8 cellular contexts compared by ENCODE assay signal in the genomic region with DNA sequence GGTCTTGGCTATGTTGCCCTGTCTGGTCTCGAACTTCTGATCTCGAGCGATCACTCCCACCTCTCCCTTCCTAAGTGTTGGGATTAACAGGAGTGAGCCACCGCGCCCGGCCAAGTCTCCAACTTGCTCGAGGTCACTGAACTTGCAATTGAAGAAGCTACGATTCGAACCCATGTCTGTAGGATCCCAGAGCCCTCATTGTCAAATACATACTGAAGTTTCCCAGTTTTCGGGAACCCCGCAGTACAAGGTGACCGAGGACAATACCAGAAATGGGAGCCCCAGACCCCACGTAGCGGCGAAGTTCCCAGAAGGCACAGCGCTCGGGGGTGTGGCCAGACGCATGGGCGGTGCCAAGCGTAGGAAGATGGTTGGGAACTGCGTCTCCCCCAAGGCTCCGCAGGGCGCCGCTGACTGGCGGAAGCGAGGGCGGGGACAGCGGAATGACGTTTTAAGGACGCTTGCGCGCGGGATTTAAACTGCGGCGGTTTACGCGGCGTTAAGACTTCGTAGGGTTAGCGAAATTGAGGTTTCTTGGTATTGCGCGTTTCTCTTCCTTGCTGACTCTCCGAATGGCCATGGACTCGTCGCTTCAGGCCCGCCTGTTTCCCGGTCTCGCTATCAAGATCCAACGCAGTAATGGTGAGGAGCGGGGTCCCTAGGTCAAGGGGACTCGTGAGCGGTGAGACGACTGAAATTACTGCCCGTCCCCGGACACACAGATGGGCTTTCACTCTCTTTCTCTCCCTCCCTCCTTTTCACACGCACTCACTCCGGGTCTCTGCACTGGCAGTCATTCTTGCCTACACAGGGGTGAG. TPM values are rescaled to one million over a fixed set of nuclear protein-coding genes. Genes with fewer than 3 reads are reported as not detected.
A peak's percentile ranks its signal among the peaks of the same experiment; 100 is the strongest.
DNase-seq lines count a peak whose midpoint lies in the region; ATAC-seq and TF ChIP-seq lines count a peak whose summit lies in the region.

A gene (plus strand): TSS at position 477 of the 818 bp plus-strand sequence. CDS start 96 bp downstream, at position 573.

- H3K4me3 Mint-ChIP-seq in IgD-negative memory B cell, result peak within 1 kb of the TSS; percentile 92 to 99 (median 96)

- no peaks in the 10 kb centered on the region for H3K9me3 Mint-ChIP-seq in IgD-negative memory B cell

- no peak for TF ChIP-seq CTCF in mucosa of descending colon (IDR thresholded peaks at IDR 0.05)

- no peak within 1 kb of the TSS for H3K4me3 ChIP-seq in mucosa of descending colon

- no peaks in the 10 kb centered on the region for H3K36me3 Mint-ChIP-seq in IgD-negative memory B cell

- intact Hi-C loops in mucosa of descending colon (cut with DNase I, micrococcal nuclease), result no loop called here

- peaks cover 5% of the 10 kb centered on the region for H3K4me1 ChIP-seq in mucosa of descending colon (ENCODE audit: low read depth)

- peak within 1 kb of the TSS; percentile 84 to 98 (median 96) for H3K27ac Mint-ChIP-seq in IgD-negative memory B cell

- H3K27ac ChIP-seq in epithelial cell of prostate, result peak within 1 kb of the TSS; percentile 71

- DNase-seq in DMS 273 treated with DMSO at 0.1 percent for 48 hours (lab: John Stamatoyannopoulos, UW), result peak; percentile 92
- peak; percentile 78 for DNase-seq in OCI-M2 (lab: John Stamatoyannopoulos, UW; ENCODE audit: unreplicated experiment)
- peak; percentile 96 for DNase-seq in activated T-cell treated with anti-CD3 and anti-CD28 coated beads for 4 hours
- DNase-seq in epithelial cell of prostate (ENCODE audit: low read depth, low spot score), result peak; percentile 82
- peak; percentile 98 for DNase-seq in mucosa of descending colon
- DNase-seq in stimulated activated CD8-positive, alpha-beta memory T cell treated with anti-CD3 and anti-CD28 coated beads, Interleukin-4, amount 100 ng/mL, for 24 hours (ENCODE audit: low read depth), result peak; percentile 97

- no peaks in the 10 kb centered on the region for H3K9me3 ChIP-seq in mucosa of descending colon

- H3K4me1 Mint-ChIP-seq in IgD-negative memory B cell, result peaks cover 7 to 17% (median 8%) of the 10 kb centered on the region in 3 donors

- H3K27me3 Mint-ChIP-seq in IgD-negative memory B cell, result no peaks in the 10 kb centered on the region

- ATAC-seq in GM21529 (IDR thresholded peaks at IDR 0.05; ENCODE audit: unreplicated experiment), result peak; percentile 98
- ATAC-seq in mucosa of descending colon, result peak; percentile 100

- H3K36me3 ChIP-seq in mucosa of descending colon (ENCODE audit: low read depth), result no peaks in the 10 kb centered on the region

RNA-seq across cellular contexts. Expression of the gene that starts here (rescaled TPM):
- polyA plus RNA-seq in IgD-negative memory B cell, result 0.39 TPM
- total RNA-seq in mucosa of descending colon, result 10 to 100 TPM in 1 of 3 donors, 1 to 10 TPM in 2; 2.7 to 15.0 (median 4.1) TPM
